Comparison of ENCODE assay signal across 14 cellular contexts in genomic region chr1:30186586-30186985, GRCh38.
DNase-seq lines count a peak whose midpoint lies in the region; ATAC-seq lines count a peak whose summit lies in the region.
"Had no signal": no experiment of that assay in that cellular context is flagged by ENCODE, and none has a peak within 500 bp of the region (broad histone marks: within the 10 kb centered on the region; RNA-seq: fewer than 3 reads in every experiment).

No MANE protein-coding gene starts in this region.

- no peaks in the 10 kb centered on the region for H3K36me3 Mint-ChIP-seq in activated CD8-positive, alpha-beta memory T cell treated with anti-CD3 and anti-CD28 coated beads, Interleukin-2, amount 10 ng/mL, durations not matched to agents 7 days and 5 days
- H3K36me3 Mint-ChIP-seq: CD8-positive, alpha-beta T cell had no signal

- ATAC-seq in activated CD8-positive, alpha-beta memory T cell treated with anti-CD3 and anti-CD28 coated beads, Interleukin-2, amount 10 ng/mL, durations not matched to agents 7 days and 5 days: no peak
- ATAC-seq: A549; CD8-positive, alpha-beta T cell had no signal

- no peaks in the 10 kb centered on the region for H3K9me3 Mint-ChIP-seq in activated CD8-positive, alpha-beta memory T cell treated with anti-CD3 and anti-CD28 coated beads, Interleukin-2, amount 10 ng/mL, durations not matched to agents 7 days and 5 days (ENCODE audit: low read depth)
- H3K9me3 Mint-ChIP-seq: CD4-positive, alpha-beta T cell; CD8-positive, alpha-beta T cell had no signal

- H3K27me3 Mint-ChIP-seq in activated CD8-positive, alpha-beta memory T cell treated with anti-CD3 and anti-CD28 coated beads, Interleukin-2, amount 10 ng/mL, durations not matched to agents 7 days and 5 days: no peaks in the 10 kb centered on the region

- H3K27ac Mint-ChIP-seq in activated CD8-positive, alpha-beta memory T cell treated with anti-CD3 and anti-CD28 coated beads, Interleukin-2, amount 10 ng/mL, durations not matched to agents 7 days and 5 days: no peak overlapping the region
- H3K27ac Mint-ChIP-seq: B cell; CD4-positive, alpha-beta T cell; CD8-positive, alpha-beta T cell had no signal

- H3K4me3 Mint-ChIP-seq in activated CD8-positive, alpha-beta memory T cell treated with anti-CD3 and anti-CD28 coated beads, Interleukin-2, amount 10 ng/mL, durations not matched to agents 7 days and 5 days: no peak overlapping the region
- H3K4me3 Mint-ChIP-seq: B cell; CD4-positive, alpha-beta T cell; CD8-positive, alpha-beta T cell had no signal

- CTCF ChIA-PET in activated CD8-positive, alpha-beta memory T cell treated with anti-CD3 and anti-CD28 coated beads, Interleukin-2, amount 10 ng/mL, durations not matched to agents 7 days and 5 days (lab: Charles Lee): no interaction called here

- peaks cover 12% of the 10 kb centered on the region for H3K4me1 Mint-ChIP-seq in activated CD8-positive, alpha-beta memory T cell treated with anti-CD3 and anti-CD28 coated beads, Interleukin-2, amount 10 ng/mL, durations not matched to agents 7 days and 5 days
- H3K4me1 Mint-ChIP-seq: B cell had no signal

- peak; percentile 9 for DNase-seq in activated CD8-positive, alpha-beta memory T cell treated with anti-CD3 and anti-CD28 coated beads for 24 hours
- no peak for DNase-seq in activated CD8-positive, alpha-beta memory T cell treated with anti-CD3 and anti-CD28 coated beads, Interleukin-2, amount 10 ng/mL, durations not matched to agents 7 days and 5 days
- DNase-seq in mesenteric fat pad (ENCODE audit: low spot score) (peak; percentile 55), Kasumi-1 (lab: John Stamatoyannopoulos, UW) (no peak)
- no peak for DNase-seq in stimulated activated CD4-positive, alpha-beta T cell treated with anti-CD3 and anti-CD28 coated beads, Interleukin-1b, Interleukin-23, amount 100 ng/mL, for 48 hours
- DNase-seq: AML-193; Caco-2; Calu3; CD4-positive, alpha-beta T cell; DMS79 treated with DMSO at 0.1 percent for 48 hours; GF-D8 had no signal

Comparison
In these comparisons a context has a peak if more than half of its experiments do, and no peak if none do; other contexts are left out.
1. DNase-seq: peak in activated CD8-positive, alpha-beta memory T cell treated with anti-CD3 and anti-CD28 coated beads for 24 hours (single experiment) and mesenteric fat pad (single experiment); none in activated CD8-positive, alpha-beta memory T cell treated with anti-CD3 and anti-CD28 coated beads, Interleukin-2, amount 10 ng/mL, durations not matched to agents 7 days and 5 days (single experiment), Kasumi-1 (0 of 2) and stimulated activated CD4-positive, alpha-beta T cell treated with anti-CD3 and anti-CD28 coated beads, Interleukin-1b, Interleukin-23, amount 100 ng/mL, for 48 hours (single experiment).